In genomic region chr7:40283391-40283790, GRCh38 we compare ENCODE assay signal across 34 cellular contexts.
"Had no signal": no experiment of that assay in that cellular context is flagged by ENCODE, and none has a peak within 500 bp of the region (broad histone marks: within the 10 kb centered on the region; RNA-seq: fewer than 3 reads in every experiment).

No MANE protein-coding gene starts in this region.

- DNase-seq: activated CD4-positive, alpha-beta memory T cell treated with anti-CD3 and anti-CD28 coated beads for 36 hours; activated CD4-positive, alpha-beta T cell treated with anti-CD3 and anti-CD28 coated beads for 36 hours; activated CD4-positive, alpha-beta T cell treated with anti-CD3 and anti-CD28 coated beads, Interleukin-2, amount 50 U/mL, for 1 hour; activated CD8-positive, alpha-beta memory T cell treated with anti-CD3 and anti-CD28 coated beads, Interleukin-2, amount 50 U/mL, for 4 hours; activated effector memory CD4-positive, alpha-beta T cell treated with Interleukin-2 at 50 U/mL for 16 hours; activated naive CD4-positive, alpha-beta T cell treated with anti-CD3 and anti-CD28 coated beads, Interleukin-2, amount 10 ng/mL, durations not matched to agents 7 days and 5 days; activated T-cell treated with anti-CD3 and anti-CD28 coated beads for 4 hours; activated T-cell treated with anti-CD3 and anti-CD28 coated beads, Interleukin-2, amount 50 U/mL, for 4 hours; amniotic stem cell; aorta; central memory CD4-positive, alpha-beta T cell; NCI-H1092 treated with DMSO at 0.1 percent for 48 hours; NCI-H1417 treated with DMSO at 0.1 percent for 48 hours; NCI-H187 treated with DMSO at 0.1 percent for 48 hours; NCI-H2081; NCI-H2171 treated with DMSO at 0.1 percent for 48 hours; NCI-H2227 treated with DMSO at 0.1 percent for 48 hours; NCI-H446; NCI-H524; NCI-H69; NCI-H82; RPMI8226; SHP77 treated with DMSO at 0.1 percent for 48 hours; SK-N-SH had no signal

- H3K27me3 ChIP-seq: SJSA1 had no signal

- H3K4me3 ChIP-seq: SJSA1 had no signal

- H3K36me3 Mint-ChIP-seq: activated CD4-positive, alpha-beta memory T cell treated with anti-CD3 and anti-CD28 coated beads for 36 hours; activated naive CD4-positive, alpha-beta T cell treated with anti-CD3 and anti-CD28 coated beads, Interleukin-2, amount 10 ng/mL, durations not matched to agents 7 days and 5 days; brain; WTC11 had no signal

- H3K27ac Mint-ChIP-seq: activated CD4-positive, alpha-beta memory T cell treated with anti-CD3 and anti-CD28 coated beads for 36 hours; activated CD4-positive, alpha-beta T cell treated with anti-CD3 and anti-CD28 coated beads for 36 hours; activated naive CD4-positive, alpha-beta T cell treated with anti-CD3 and anti-CD28 coated beads, Interleukin-2, amount 10 ng/mL, durations not matched to agents 7 days and 5 days; activated naive CD8-positive, alpha-beta T cell; brain; T-helper 1 cell treated with Interleukin-12 subunit alpha and Interleukin-12 subunit beta and Interleukin-4 antibody, amounts not matched to agents 30 μg/mL and 1 μg/mL, for 36 hours; T-helper 2 cell treated with Interferon-gamma antibody and Interleukin-4, amounts not matched to agents 5 μg/mL and 100 μg/mL, for 36 hours; WTC11 had no signal

- H3K4me1 Mint-ChIP-seq: activated CD4-positive, alpha-beta T cell treated with anti-CD3 and anti-CD28 coated beads for 36 hours; activated naive CD4-positive, alpha-beta T cell treated with anti-CD3 and anti-CD28 coated beads, Interleukin-2, amount 10 ng/mL, durations not matched to agents 7 days and 5 days; brain; WTC11 had no signal

- H3K27ac ChIP-seq: KMS-11, SJSA1 had no signal

- H3K9me3 Mint-ChIP-seq: activated naive CD4-positive, alpha-beta T cell treated with anti-CD3 and anti-CD28 coated beads, Interleukin-2, amount 10 ng/mL, durations not matched to agents 7 days and 5 days; T-helper 1 cell treated with Interleukin-12 subunit alpha and Interleukin-12 subunit beta and Interleukin-4 antibody, amounts not matched to agents 30 μg/mL and 1 μg/mL, for 36 hours; T-helper 2 cell treated with Interferon-gamma antibody and Interleukin-4, amounts not matched to agents 5 μg/mL and 100 μg/mL, for 36 hours had no signal

- H3K9me3 ChIP-seq: SJSA1 had no signal

- H3K27me3 Mint-ChIP-seq: activated CD4-positive, alpha-beta T cell treated with anti-CD3 and anti-CD28 coated beads for 36 hours; activated naive CD4-positive, alpha-beta T cell treated with anti-CD3 and anti-CD28 coated beads, Interleukin-2, amount 10 ng/mL, durations not matched to agents 7 days and 5 days; activated naive CD8-positive, alpha-beta T cell had no signal

- FAIRE-seq: TTC549 had no signal

- H3K4me3 Mint-ChIP-seq: activated CD4-positive, alpha-beta memory T cell treated with anti-CD3 and anti-CD28 coated beads for 36 hours; activated CD4-positive, alpha-beta T cell treated with anti-CD3 and anti-CD28 coated beads for 36 hours; activated naive CD4-positive, alpha-beta T cell treated with anti-CD3 and anti-CD28 coated beads, Interleukin-2, amount 10 ng/mL, durations not matched to agents 7 days and 5 days; activated naive CD8-positive, alpha-beta T cell; activated T-cell treated with anti-CD3 and anti-CD28 coated beads, Interleukin-2, amount 50 U/mL, for 4 hours; brain; T-helper 1 cell treated with Interleukin-12 subunit alpha and Interleukin-12 subunit beta and Interleukin-4 antibody, amounts not matched to agents 30 μg/mL and 1 μg/mL, for 36 hours; T-helper 2 cell treated with Interferon-gamma antibody and Interleukin-4, amounts not matched to agents 5 μg/mL and 100 μg/mL, for 36 hours; WTC11 had no signal

- H3K4me1 ChIP-seq: SJSA1 had no signal

- ATAC-seq: activated CD4-positive, alpha-beta T cell treated with anti-CD3 and anti-CD28 coated beads for 36 hours; activated CD4-positive, CD25-positive, alpha-beta regulatory T cell treated with anti-CD3 and anti-CD28 coated beads, Interleukin-2, amount 50 U/mL, for 24 hours; activated T-cell treated with anti-CD3 and anti-CD28 coated beads, Interleukin-2, amount 50 U/mL, for 4 hours; Panc1; WTC11 had no signal

- H3K36me3 ChIP-seq: SJSA1 had no signal
